22 cellular contexts compared by ENCODE assay signal in the genomic region with DNA sequence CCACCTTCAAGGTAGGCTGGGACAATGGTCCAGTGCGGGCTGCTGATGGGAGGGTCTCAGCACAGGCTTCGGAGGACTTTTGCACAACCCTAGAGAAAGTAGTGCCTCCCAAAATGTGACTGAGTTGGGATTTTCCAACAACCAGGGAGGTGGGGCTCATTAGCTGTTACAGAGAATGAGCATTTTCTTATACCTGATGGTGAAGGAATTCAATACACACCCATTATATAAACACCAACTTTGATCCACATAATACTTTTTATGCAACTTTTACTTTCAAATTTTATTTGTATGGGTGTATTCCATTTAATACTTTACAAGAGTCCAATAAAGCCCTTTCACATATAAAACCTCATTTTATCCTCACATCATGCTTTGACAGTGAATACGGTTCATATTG. TPM values are rescaled to one million over a fixed set of nuclear protein-coding genes. Genes with fewer than 3 reads are reported as not detected.
"Had no signal": no experiment of that assay in that cellular context is flagged by ENCODE, and none has a peak within 500 bp of the region (broad histone marks: within the 10 kb centered on the region; RNA-seq: fewer than 3 reads in every experiment).

No MANE protein-coding gene starts in this region.

- H3K9ac ChIP-seq: SK-N-SH had no signal

- DNase-seq: KBM-7, MV-4-11, NCI-H1048, NCI-H1105, NCI-H1417, NCI-H1436 treated with DMSO at 0.1 percent for 48 hours, NCI-H1694, NCI-H187 treated with DMSO at 0.1 percent for 48 hours, NCI-H2029 treated with DMSO at 0.1 percent for 48 hours, NCI-H2227 treated with DMSO at 0.1 percent for 48 hours, NCI-H446, NCI-H510A, NCI-H524 treated with DMSO at 0.1 percent for 48 hours, NCI-H69, NCI-H774, SHP77, SK-N-SH had no signal

- H3K9me2 ChIP-seq: SK-N-SH had no signal

- H3K27ac ChIP-seq: RWPE1 had no signal

- H3K9me3 ChIP-seq: SK-N-SH had no signal

- H3K4me2 ChIP-seq: SK-N-SH had no signal

RNA-seq across cellular contexts. Expression of gene RNF186, which starts 31.3 kb away (rescaled TPM):
- total RNA-seq: HT-29, LHCN-M2, MCF 10A, SK-MEL-5 had no signal
